Comparison of ENCODE assay signal across 8 cellular contexts in the genomic region with DNA sequence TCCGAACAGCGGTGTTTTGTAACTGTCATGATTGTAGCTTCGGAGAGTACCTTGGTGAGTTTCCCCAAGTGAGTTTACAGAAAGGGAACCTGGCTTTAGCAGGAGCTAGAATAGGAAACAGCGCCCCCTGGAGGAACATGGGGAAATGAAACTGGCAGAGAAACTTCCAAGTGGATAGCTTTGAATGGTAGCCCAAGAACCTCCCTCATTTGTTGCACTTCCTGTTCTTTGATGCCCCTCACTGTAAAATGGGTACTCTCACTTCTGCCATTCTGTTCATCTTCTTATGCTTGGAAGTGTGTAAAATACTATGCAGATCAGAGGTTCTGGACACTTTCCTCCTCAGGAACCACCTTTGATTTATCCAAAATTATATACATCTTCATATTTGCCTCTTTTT. TPM values are rescaled to one million over a fixed set of nuclear protein-coding genes. Genes with fewer than 3 reads are reported as not detected.
DNase-seq lines count a peak whose midpoint lies in the region; ATAC-seq lines count a peak whose summit lies in the region.

No MANE protein-coding gene starts in this region.

- DNase-seq in NCI-H1417 (lab: John Stamatoyannopoulos, UW): peak; percentile 74 to 88 (median 77)
- no peak for DNase-seq in NCI-H1417 treated with DMSO at 0.1 percent for 48 hours (lab: John Stamatoyannopoulos, UW)
- peak; percentile 65 to 92 for DNase-seq in NCI-H526 (lab: John Stamatoyannopoulos, UW)
- peak; percentile 81 for DNase-seq in activated CD4-positive, alpha-beta T cell treated with anti-CD3 and anti-CD28 coated beads, Interleukin-2, amount 10 ng/mL, durations not matched to agents 7 days and 5 days
- peak; percentile 36 to 73 for DNase-seq in dermis microvascular lymphatic vessel endothelial cell (ENCODE audit: low read depth in 2 of 2)
- DNase-seq in memory B cell (ENCODE audit: low spot score in 2 of 2): peak; percentile 92 to 93
- DNase-seq in stimulated activated CD8-positive, alpha-beta memory T cell treated with anti-CD3 and anti-CD28 coated beads, Interleukin-15, amount 100 ng/mL, for 4 hours (ENCODE audit: low read depth in 2 of 2): peak; percentile 19 to 49

- H3K27ac Mint-ChIP-seq in activated CD4-positive, alpha-beta T cell treated with anti-CD3 and anti-CD28 coated beads, Interleukin-2, amount 10 ng/mL, durations not matched to agents 7 days and 5 days: no peak overlapping the region
- H3K27ac Mint-ChIP-seq in memory B cell: no peak overlapping the region

- POLR2A ChIA-PET in activated CD4-positive, alpha-beta T cell treated with anti-CD3 and anti-CD28 coated beads, Interleukin-2, amount 10 ng/mL, durations not matched to agents 7 days and 5 days (lab: Charles Lee): interaction anchor here (0.7 kb wide), 1 partner anchor 119 kb away, joined by 4 read pairs; no protein-coding TSS in a partner anchor

- H3K4me3 Mint-ChIP-seq in activated CD4-positive, alpha-beta T cell treated with anti-CD3 and anti-CD28 coated beads, Interleukin-2, amount 10 ng/mL, durations not matched to agents 7 days and 5 days: no peak overlapping the region
- H3K4me3 Mint-ChIP-seq in memory B cell: no peak overlapping the region

- no peaks in the 10 kb centered on the region for H3K27me3 Mint-ChIP-seq in activated CD4-positive, alpha-beta T cell treated with anti-CD3 and anti-CD28 coated beads, Interleukin-2, amount 10 ng/mL, durations not matched to agents 7 days and 5 days
- peaks cover 1% of the 10 kb centered on the region for H3K27me3 Mint-ChIP-seq in memory B cell

- ATAC-seq in HG03196 (IDR thresholded peaks at IDR 0.05; ENCODE audit: unreplicated experiment) (peak; percentile 62), memory B cell (ENCODE audit: low read depth) (peak; percentile 95)

- H3K4me1 Mint-ChIP-seq in activated CD4-positive, alpha-beta T cell treated with anti-CD3 and anti-CD28 coated beads, Interleukin-2, amount 10 ng/mL, durations not matched to agents 7 days and 5 days: no peaks in the 10 kb centered on the region
- H3K4me1 Mint-ChIP-seq in memory B cell: peaks cover 3% of the 10 kb centered on the region

- CTCF ChIA-PET in activated CD4-positive, alpha-beta T cell treated with anti-CD3 and anti-CD28 coated beads, Interleukin-2, amount 10 ng/mL, durations not matched to agents 7 days and 5 days (lab: Charles Lee): interaction anchor here (0.7 to 2.6 kb wide), 10 partner anchors 9 to 130 kb away, joined by 3 to 27 read pairs (median 4); partner anchors contain the start of gene CHST10

- no peaks in the 10 kb centered on the region for H3K36me3 Mint-ChIP-seq in activated CD4-positive, alpha-beta T cell treated with anti-CD3 and anti-CD28 coated beads, Interleukin-2, amount 10 ng/mL, durations not matched to agents 7 days and 5 days (ENCODE audit: low read depth)
- H3K36me3 Mint-ChIP-seq in memory B cell: no peaks in the 10 kb centered on the region

- no peaks in the 10 kb centered on the region for H3K9me3 Mint-ChIP-seq in activated CD4-positive, alpha-beta T cell treated with anti-CD3 and anti-CD28 coated beads, Interleukin-2, amount 10 ng/mL, durations not matched to agents 7 days and 5 days
- no peaks in the 10 kb centered on the region for H3K9me3 Mint-ChIP-seq in memory B cell

RNA-seq across cellular contexts. Expression of gene CHST10, which starts 36.2 kb away (rescaled TPM):
- 1 to 10 TPM; 2.6 to 3.1 TPM for total RNA-seq in activated CD4-positive, alpha-beta T cell treated with anti-CD3 and anti-CD28 coated beads, Interleukin-2, amount 10 ng/mL, durations not matched to agents 7 days and 5 days
- total RNA-seq in dermis microvascular lymphatic vessel endothelial cell: 6.0 and 8.6 TPM in 2 replicates

RNA-seq across cellular contexts. Expression of gene LONRF2, which starts 58.9 kb away (rescaled TPM):
- under 1 TPM; 0.02 TPM for total RNA-seq in activated CD4-positive, alpha-beta T cell treated with anti-CD3 and anti-CD28 coated beads, Interleukin-2, amount 10 ng/mL, durations not matched to agents 7 days and 5 days
- not detected in 2 replicates for total RNA-seq in dermis microvascular lymphatic vessel endothelial cell
